ENCODE assay signal across 9 cellular contexts in genomic region chr5:39194466-39195136, GRCh38. TPM values are rescaled to one million over a fixed set of nuclear protein-coding genes. Genes with fewer than 3 reads are reported as not detected.
DNase-seq lines count a peak whose midpoint lies in the region; ATAC-seq and TF ChIP-seq lines count a peak whose summit lies in the region.
"Had no signal": no experiment of that assay in that cellular context is flagged by ENCODE, and none has a peak within 500 bp of the region (broad histone marks: within the 10 kb centered on the region; RNA-seq: fewer than 3 reads in every experiment).

No MANE protein-coding gene starts in this region.

- no peak overlapping the region for H3K4me3 ChIP-seq in esophagus squamous epithelium

- no peak for TF ChIP-seq POLR2A in esophagus squamous epithelium (IDR thresholded peaks at IDR 0.05)

- intact Hi-C loops in esophagus squamous epithelium (cut with DNase I), result no loop called here

- H3K36me3 ChIP-seq in esophagus squamous epithelium, result no peaks in the 10 kb centered on the region

- H3K9me3 Mint-ChIP-seq in activated T-cell treated with anti-CD3 and anti-CD28 coated beads, Interleukin-2, amount 50 U/mL, for 24 hours, result no peaks in the 10 kb centered on the region
- H3K9me3 Mint-ChIP-seq in stimulated activated naive CD8-positive, alpha-beta T cell treated with anti-CD3 and anti-CD28 coated beads, Interleukin-15, amount 100 ng/mL, for 72 hours, result no peaks in the 10 kb centered on the region

- peaks cover 0 to 44% (median 9%) of the 10 kb centered on the region in 3 donors for H3K4me1 ChIP-seq in esophagus squamous epithelium

- DNase-seq in activated T-cell treated with anti-CD3 and anti-CD28 coated beads, Interleukin-2, amount 50 U/mL, for 24 hours, result no peak
- no peak for DNase-seq in activated T-cell treated with anti-CD3 and anti-CD28 coated beads, Interleukin-2, amount 50 U/mL, for 1 hour
- peak; percentile 34 for DNase-seq in SKM-1 treated with dmso at 0.1 percent for 144 hours (lab: John Stamatoyannopoulos, UW; ENCODE audit: unreplicated experiment)
- DNase-seq in esophagus squamous epithelium (lab: John Stamatoyannopoulos, UW), result no peak
- DNase-seq in stimulated activated naive CD8-positive, alpha-beta T cell treated with anti-CD3 and anti-CD28 coated beads, Interleukin-15, amount 100 ng/mL, for 72 hours, result no peak
- no peak for DNase-seq in DMS79 treated with DMSO at 0.1 percent for 48 hours (lab: John Stamatoyannopoulos, UW)
- DNase-seq in ureter (ENCODE audit: low spot score), result no peak
- DNase-seq: stimulated activated naive CD4-positive, alpha-beta T cell treated with Interleukin-2 at 50 U/mL for 16 hours had no signal

- H3K27me3 ChIP-seq in esophagus squamous epithelium, result no peaks in the 10 kb centered on the region

- peak; percentile 39 for ATAC-seq in stimulated activated naive CD8-positive, alpha-beta T cell treated with anti-CD3 and anti-CD28 coated beads, Interleukin-15, amount 100 ng/mL, for 72 hours
- ATAC-seq in HG02870 (IDR thresholded peaks at IDR 0.05; ENCODE audit: unreplicated experiment), result no peak

- H3K27ac Mint-ChIP-seq in activated T-cell treated with anti-CD3 and anti-CD28 coated beads, Interleukin-2, amount 50 U/mL, for 24 hours, result peak overlapping the region; percentile 95
- peak overlapping the region; percentile 74 to 90 for H3K27ac Mint-ChIP-seq in stimulated activated naive CD8-positive, alpha-beta T cell treated with anti-CD3 and anti-CD28 coated beads, Interleukin-15, amount 100 ng/mL, for 72 hours

- H3K4me1 Mint-ChIP-seq in activated T-cell treated with anti-CD3 and anti-CD28 coated beads, Interleukin-2, amount 50 U/mL, for 24 hours (ENCODE audit: low read depth), result peaks cover 80% of the 10 kb centered on the region
- peaks cover 71% of the 10 kb centered on the region for H3K4me1 Mint-ChIP-seq in stimulated activated naive CD8-positive, alpha-beta T cell treated with anti-CD3 and anti-CD28 coated beads, Interleukin-15, amount 100 ng/mL, for 72 hours

- H3K27me3 Mint-ChIP-seq in activated T-cell treated with anti-CD3 and anti-CD28 coated beads, Interleukin-2, amount 50 U/mL, for 24 hours, result no peaks in the 10 kb centered on the region
- H3K27me3 Mint-ChIP-seq in stimulated activated naive CD8-positive, alpha-beta T cell treated with anti-CD3 and anti-CD28 coated beads, Interleukin-15, amount 100 ng/mL, for 72 hours, result no peaks in the 10 kb centered on the region

- H3K27ac ChIP-seq in esophagus squamous epithelium, result peak overlapping the region in 3 of 4 donors; percentile 1 to 54 (median 54)

- peaks cover 9% of the 10 kb centered on the region for H3K36me3 Mint-ChIP-seq in activated T-cell treated with anti-CD3 and anti-CD28 coated beads, Interleukin-2, amount 50 U/mL, for 24 hours (ENCODE audit: low read depth)

- no peak for TF ChIP-seq CTCF in esophagus squamous epithelium (IDR thresholded peaks at IDR 0.05)

- WGBS in esophagus squamous epithelium, 2 donors, result 28 to 34% methylated on average over 11 of the region's 11 CpGs

- H3K9me3 ChIP-seq in esophagus squamous epithelium, result no peaks in the 10 kb centered on the region

- H3K4me3 Mint-ChIP-seq in activated T-cell treated with anti-CD3 and anti-CD28 coated beads, Interleukin-2, amount 50 U/mL, for 24 hours, result peak overlapping the region; percentile 75
- peak overlapping the region; percentile 76 to 83 for H3K4me3 Mint-ChIP-seq in stimulated activated naive CD8-positive, alpha-beta T cell treated with anti-CD3 and anti-CD28 coated beads, Interleukin-15, amount 100 ng/mL, for 72 hours

RNA-seq across cellular contexts. Expression of gene FYB1, which starts 24.8 kb away (rescaled TPM):
- total RNA-seq in esophagus squamous epithelium, result 10 to 100 TPM in 3 of 4 donors, 1 to 10 TPM in 1; 2.8 to 14.1 (median 11.9) TPM
- 17.9 TPM for total RNA-seq in ureter
